10 cellular contexts compared by ENCODE assay signal in the genomic region with DNA sequence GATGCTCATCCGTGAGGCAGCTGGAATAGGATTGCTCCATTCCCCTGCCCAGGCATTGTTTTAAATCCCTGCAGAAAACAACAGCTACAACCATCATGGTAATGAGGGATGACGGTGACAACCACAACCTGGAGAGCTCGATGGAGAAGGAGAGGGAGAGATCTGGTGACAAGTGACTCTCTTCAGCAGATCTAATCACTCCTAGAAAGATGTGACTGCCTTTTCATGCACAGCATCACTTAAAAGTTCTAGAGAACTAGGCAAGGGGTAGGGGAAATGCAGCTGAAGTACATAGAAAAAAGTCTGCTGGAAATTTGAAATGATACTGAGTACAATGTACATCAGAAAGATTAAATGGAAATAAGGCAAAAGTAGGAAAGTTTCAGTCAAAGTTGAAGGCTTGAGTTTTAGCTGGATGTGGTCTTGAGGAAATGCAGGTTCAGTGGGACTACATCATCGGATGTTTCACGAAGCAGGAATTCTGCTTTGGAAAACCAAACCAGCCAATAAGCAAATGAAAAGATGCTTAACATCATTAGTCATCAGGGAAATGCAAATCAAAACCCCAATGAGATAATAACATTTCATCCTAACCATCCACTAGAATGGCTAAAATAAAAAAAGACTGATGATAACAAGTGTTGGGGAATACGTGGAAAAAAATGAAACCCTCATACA. TPM values are rescaled to one million over a fixed set of nuclear protein-coding genes. Genes with fewer than 3 reads are reported as not detected.
DNase-seq lines count a peak whose midpoint lies in the region; ATAC-seq and TF ChIP-seq lines count a peak whose summit lies in the region.
"Had no signal": no experiment of that assay in that cellular context is flagged by ENCODE, and none has a peak within 500 bp of the region (broad histone marks: within the 10 kb centered on the region; RNA-seq: fewer than 3 reads in every experiment).

No MANE protein-coding gene starts in this region.

- WGBS in IMR-90 (ENCODE audit: extremely low coverage in 2 of 2, insufficient read length in 1 of 2), 2 experiments: no CpG with 5 or more reads among the region's 6 CpGs

- no peak overlapping the region for H3K27ac ChIP-seq in CD8-positive, alpha-beta T cell (ENCODE audit: low read depth, low read length)
- H3K27ac ChIP-seq in IMR-90 (ENCODE audit: insufficient read depth, low read length): no peak overlapping the region; the same call in 1 of the 2 replicates
- peak overlapping the region; percentile 50 for H3K27ac ChIP-seq in naive thymus-derived CD4-positive, alpha-beta T cell (ENCODE audit: low read depth, low read length)

- H2BK120ac ChIP-seq in IMR-90 (ENCODE audit: low read depth, low read length): peak overlapping the region; percentile 99

- no peak overlapping the region for H3K4me3 ChIP-seq in CD8-positive, alpha-beta T cell (ENCODE audit: low read depth, low read length)
- no peak overlapping the region for H3K4me3 ChIP-seq in IMR-90 (ENCODE audit: insufficient read depth, low read depth, low read length)
- H3K4me3 ChIP-seq in naive thymus-derived CD4-positive, alpha-beta T cell (ENCODE audit: low read length): no peak overlapping the region
- H3K4me3 ChIP-seq: K562 had no signal

- H3K4me2 ChIP-seq in IMR-90 (ENCODE audit: low read depth, low read length): no peak overlapping the region; the same call in 1 of the 2 replicates

- TF ChIP-seq CTCF in CD8-positive, alpha-beta T cell (IDR thresholded peaks at IDR 0.05): no peak
- no peak for TF ChIP-seq CTCF in IMR-90 (conservative IDR thresholded peaks at IDR 0.05; ENCODE audit: low read depth, low read length)

- peak overlapping the region; percentile 90 for H2BK5ac ChIP-seq in IMR-90 (ENCODE audit: low read depth, low read length, poor library complexity, severe bottlenecking)

- no peaks in the 10 kb centered on the region for H3K27me3 ChIP-seq in CD8-positive, alpha-beta T cell (ENCODE audit: insufficient read depth, low read length)
- no peaks in the 10 kb centered on the region for H3K27me3 ChIP-seq in IMR-90 (ENCODE audit: control insufficient read depth, insufficient read depth, low read length)
- no peaks in the 10 kb centered on the region for H3K27me3 ChIP-seq in naive thymus-derived CD4-positive, alpha-beta T cell (ENCODE audit: control insufficient read depth in 2 of 2, insufficient read depth in 2 of 2, low read length in 2 of 2)

- H3K36me3 ChIP-seq in CD8-positive, alpha-beta T cell (ENCODE audit: insufficient read depth, low read length): no peaks in the 10 kb centered on the region
- no peaks in the 10 kb centered on the region for H3K36me3 ChIP-seq in IMR-90 (ENCODE audit: control insufficient read depth, insufficient read depth, low read length)
- no peaks in the 10 kb centered on the region for H3K36me3 ChIP-seq in naive thymus-derived CD4-positive, alpha-beta T cell (ENCODE audit: control insufficient read depth in 2 of 3, insufficient read depth in 3 of 3, low read length in 3 of 3)

- H3K79me1 ChIP-seq in IMR-90 (ENCODE audit: low read depth in 1 of 2, low read length in 2 of 2): no peaks in the 10 kb centered on the region

- H3K9me3 ChIP-seq in CD8-positive, alpha-beta T cell (ENCODE audit: low read length): no peaks in the 10 kb centered on the region
- no peaks in the 10 kb centered on the region for H3K9me3 ChIP-seq in IMR-90 (ENCODE audit: control insufficient read depth, insufficient read depth, low read length)
- no peaks in the 10 kb centered on the region for H3K9me3 ChIP-seq in naive thymus-derived CD4-positive, alpha-beta T cell (ENCODE audit: control insufficient read depth in 2 of 3, low read length in 3 of 3)

- POLR2A ChIA-PET in CD8-positive, alpha-beta T cell (lab: Charles Lee): interaction anchor here (0.6 to 2.2 kb wide), 3 partner anchors 17 to 180 kb away, joined by 3 to 7 read pairs (median 3); no protein-coding TSS in a partner anchor
- POLR2A ChIA-PET in IMR-90 (lab: Charles Lee; ENCODE audit: unreplicated experiment): interaction anchor here (0.6 kb wide), 1 partner anchor 539 kb away, joined by 4 read pairs; no protein-coding TSS in a partner anchor
- POLR2A ChIA-PET in naive thymus-derived CD4-positive, alpha-beta T cell (lab: Charles Lee): interaction anchor here (0.6 to 1.6 kb wide), 7 partner anchors 9 to 40 kb away, joined by 3 to 6 read pairs (median 4); no protein-coding TSS in a partner anchor

- peak overlapping the region; percentile 65; the same call in 1 of the 2 replicates for H4K5ac ChIP-seq in IMR-90 (ENCODE audit: low read depth, low read length)

- TF ChIP-seq RAD21 in IMR-90 (IDR thresholded peaks at IDR 0.05; ENCODE audit: low read length): no peak

- H3K23ac ChIP-seq in IMR-90 (ENCODE audit: low read depth, low read length): peak overlapping the region; percentile 87

- peak overlapping the region; percentile 80 for H2AFZ ChIP-seq in IMR-90 (replicated peaks; ENCODE audit: low read length, poor library complexity)

- peaks cover 27% of the 10 kb centered on the region for H3K4me1 ChIP-seq in CD8-positive, alpha-beta T cell (ENCODE audit: insufficient read depth, low read length)
- peaks cover 13% of the 10 kb centered on the region for H3K4me1 ChIP-seq in IMR-90 (ENCODE audit: control insufficient read depth, insufficient read depth, low read length)
- H3K4me1 ChIP-seq in naive thymus-derived CD4-positive, alpha-beta T cell (ENCODE audit: control insufficient read depth in 2 of 2, insufficient read depth in 2 of 2, low read length in 2 of 2): peaks cover 33 to 48% of the 10 kb centered on the region in 2 donors

- ATAC-seq in CD8-positive, alpha-beta T cell: no peak
- ATAC-seq in IMR-90 (ENCODE audit: low read depth): peak; percentile 25; the same call in 1 of the 2 replicates
- no peak for ATAC-seq in activated T-helper 17 cell treated with anti-CD3 and anti-CD28 coated beads, Interleukin-2, amount 50 U/mL, for 72 hours (replicated peaks)
- ATAC-seq in naive thymus-derived CD4-positive, alpha-beta T cell: no peak
- ATAC-seq: K562 had no signal

- no peaks in the 10 kb centered on the region for H4K20me1 ChIP-seq in IMR-90 (ENCODE audit: insufficient read depth, low read length)

- peak overlapping the region; percentile 61; the same call in 2 of the 3 replicates for H2BK15ac ChIP-seq in IMR-90 (ENCODE audit: low read depth, low read length)

- dilution Hi-C loops in IMR-90 (cut with HindIII; ENCODE audit: low sequenced_read_pairs, unreplicated experiment): no loop called here

- H4K8ac ChIP-seq in IMR-90 (ENCODE audit: low read depth in 2 of 2, low read length in 2 of 2): peak overlapping the region; percentile 48 to 98; a peak in 3 of 4 replicates

- H3K4me1 Mint-ChIP-seq in CD8-positive, alpha-beta T cell (ENCODE audit: low read depth): peaks cover 46% of the 10 kb centered on the region
- H3K4me1 Mint-ChIP-seq in activated T-helper 17 cell treated with anti-CD3 and anti-CD28 coated beads, Interleukin-2, amount 50 U/mL, for 72 hours: peaks cover 65% of the 10 kb centered on the region
- H3K4me1 Mint-ChIP-seq in naive thymus-derived CD4-positive, alpha-beta T cell: peaks cover 45 to 70% (median 64%) of the 10 kb centered on the region in 7 donors
- peaks cover 17 to 19% of the 10 kb centered on the region in 2 donors for H3K4me1 Mint-ChIP-seq in immature natural killer cell

- peak overlapping the region; percentile 99 for H3K4ac ChIP-seq in IMR-90 (ENCODE audit: low read depth, low read length)

- H3K27ac Mint-ChIP-seq in CD8-positive, alpha-beta T cell: peak overlapping the region; percentile 82
- H3K27ac Mint-ChIP-seq in activated T-helper 17 cell treated with anti-CD3 and anti-CD28 coated beads, Interleukin-2, amount 50 U/mL, for 72 hours: peak overlapping the region; percentile 58
- peak overlapping the region; percentile 39 to 89 (median 83) for H3K27ac Mint-ChIP-seq in naive thymus-derived CD4-positive, alpha-beta T cell
- H3K27ac Mint-ChIP-seq in immature natural killer cell: peak overlapping the region in 2 of 6 donors; percentile 15 to 40

- no peak for DNase-seq in CD8-positive, alpha-beta T cell
- DNase-seq in IMR-90 (peak; percentile 90), dermis blood vessel endothelial cell (no peak), immature natural killer cell (no peak)
- no peak for DNase-seq in naive thymus-derived CD4-positive, alpha-beta T cell
- no peak for DNase-seq in effector CD8-positive, alpha-beta T cell (lab: John Stamatoyannopoulos, UW)
- DNase-seq: NCI-H2227 treated with DMSO at 0.1 percent for 48 hours, SW 1271 had no signal

- in situ Hi-C loops in IMR-90 (cut with MboI; ENCODE audit: low sequenced_read_pairs): no loop called here

- peaks cover 15% of the 10 kb centered on the region for H3K9me1 ChIP-seq in IMR-90 (ENCODE audit: insufficient read depth, low read length)

- no TSS peak for BruUV-seq in IMR-90 (replicated peaks; lab: Mats Ljungman, UMichigan)

- H3K27me3 Mint-ChIP-seq in CD8-positive, alpha-beta T cell (ENCODE audit: low read depth): no peaks in the 10 kb centered on the region
- H3K27me3 Mint-ChIP-seq in activated T-helper 17 cell treated with anti-CD3 and anti-CD28 coated beads, Interleukin-2, amount 50 U/mL, for 72 hours: no peaks in the 10 kb centered on the region
- H3K27me3 Mint-ChIP-seq in naive thymus-derived CD4-positive, alpha-beta T cell: no peaks in the 10 kb centered on the region
- peaks cover 1 to 21% (median 5%) of the 10 kb centered on the region in 3 donors for H3K27me3 Mint-ChIP-seq in immature natural killer cell (ENCODE audit: low read depth in 3 of 3)

- no peaks in the 10 kb centered on the region for H3K36me3 Mint-ChIP-seq in CD8-positive, alpha-beta T cell
- no peaks in the 10 kb centered on the region for H3K36me3 Mint-ChIP-seq in activated T-helper 17 cell treated with anti-CD3 and anti-CD28 coated beads, Interleukin-2, amount 50 U/mL, for 72 hours (ENCODE audit: low read depth)
- peaks cover 0 to 3% (median 0%) of the 10 kb centered on the region in 5 donors for H3K36me3 Mint-ChIP-seq in naive thymus-derived CD4-positive, alpha-beta T cell
- peaks cover 0 to 7% (median 0%) of the 10 kb centered on the region in 3 donors for H3K36me3 Mint-ChIP-seq in immature natural killer cell

- H3K9me3 Mint-ChIP-seq in CD8-positive, alpha-beta T cell: no peaks in the 10 kb centered on the region
- no peaks in the 10 kb centered on the region for H3K9me3 Mint-ChIP-seq in activated T-helper 17 cell treated with anti-CD3 and anti-CD28 coated beads, Interleukin-2, amount 50 U/mL, for 72 hours
- H3K9me3 Mint-ChIP-seq in naive thymus-derived CD4-positive, alpha-beta T cell: no peaks in the 10 kb centered on the region
- no peaks in the 10 kb centered on the region for H3K9me3 Mint-ChIP-seq in immature natural killer cell

- H3K14ac ChIP-seq in IMR-90 (replicated peaks; ENCODE audit: low read depth, low read length): peak overlapping the region; percentile 98

- H3K56ac ChIP-seq in IMR-90 (ENCODE audit: extremely low read depth, insufficient read depth, low read length): peak overlapping the region; percentile 38

- TF ChIP-seq POLR2A in IMR-90 (IDR thresholded peaks at IDR 0.05; ENCODE audit: low read depth, low read length): no peak

- intact Hi-C loops in CD8-positive, alpha-beta T cell (cut with DNase I, micrococcal nuclease): loop anchor here (1.0 to 5.0 kb wide), 5 partner anchors 15 to 261 kb away; partner anchors contain the start of genes APLF (in 1 of the 2) and FBXO48 (in 1 of the 2)
- intact Hi-C loops in IMR-90 (cut with micrococcal nuclease): no loop called here
- intact Hi-C loops in naive thymus-derived CD4-positive, alpha-beta T cell (cut with micrococcal nuclease): loop anchor here (1.0 kb wide), 3 partner anchors 7 to 11 kb away; no protein-coding TSS in a partner anchor

- peak overlapping the region; percentile 3 for H3K4me3 Mint-ChIP-seq in CD8-positive, alpha-beta T cell
- peak overlapping the region; percentile 69 for H3K4me3 Mint-ChIP-seq in activated T-helper 17 cell treated with anti-CD3 and anti-CD28 coated beads, Interleukin-2, amount 50 U/mL, for 72 hours
- H3K4me3 Mint-ChIP-seq in naive thymus-derived CD4-positive, alpha-beta T cell: peak overlapping the region in 8 of 10 donors; percentile 42 to 76 (median 66)
- no peak overlapping the region for H3K4me3 Mint-ChIP-seq in immature natural killer cell

- CTCF ChIA-PET in CD8-positive, alpha-beta T cell (lab: Charles Lee): interaction anchor here (1.1 to 3.7 kb wide), 7 partner anchors 14 to 265 kb away, joined by 3 to 32 read pairs (median 5); no protein-coding TSS in a partner anchor
- CTCF ChIA-PET in IMR-90 (lab: Yijun Ruan, JAX): interaction anchor here (0.7 kb wide), 1 partner anchor 197 kb away, joined by 3 read pairs; no protein-coding TSS in a partner anchor
- CTCF ChIA-PET in naive thymus-derived CD4-positive, alpha-beta T cell (lab: Charles Lee): interaction anchor here (0.8 to 1.3 kb wide), 3 partner anchors 10 to 18 kb away, joined by 3 to 4 read pairs (median 3); no protein-coding TSS in a partner anchor

- H2AK5ac ChIP-seq in IMR-90 (ENCODE audit: low read depth, low read length): peak overlapping the region; percentile 97

- peak overlapping the region; percentile 82; the same call in 1 of the 2 replicates for H3K18ac ChIP-seq in IMR-90 (ENCODE audit: low read depth, low read length)

- peak overlapping the region; percentile 99 for H2BK20ac ChIP-seq in IMR-90 (ENCODE audit: low read depth, low read length)

- peak overlapping the region; percentile 75 for H2AK9ac ChIP-seq in IMR-90 (replicated peaks; ENCODE audit: low read depth, low read length, poor library complexity)

- no peak overlapping the region for H3K9ac ChIP-seq in IMR-90 (ENCODE audit: low read depth, low read length)

- H4K91ac ChIP-seq in IMR-90 (ENCODE audit: insufficient read depth, low read depth, low read length): peak overlapping the region; percentile 94

RNA-seq across cellular contexts. Expression of gene ARHGAP25, which starts 6.8 kb away (rescaled TPM):
- total RNA-seq in CD8-positive, alpha-beta T cell: 10 to 100 TPM; 35.8 to 36.7 TPM
- total RNA-seq in IMR-90 (2012; rRNA removed): 0.28 and 0.36 TPM in 2 replicates
- 0.27 and 0.29 TPM in 2 replicates for polyA plus RNA-seq in IMR-90 (2012; rRNA removed)
- 0.24 and 0.30 TPM in 2 replicates for polyA plus RNA-seq in IMR-90 (2012; cell fraction: cytosol; rRNA removed)
- 0.14 and 0.45 TPM in 2 replicates for polyA plus RNA-seq in IMR-90 (2012; cell fraction: nucleus; rRNA removed; ENCODE audit: low replicate concordance)
- 10 to 100 TPM; 54.0 to 95.9 TPM for total RNA-seq in activated T-helper 17 cell treated with anti-CD3 and anti-CD28 coated beads, Interleukin-2, amount 50 U/mL, for 72 hours
- 100 to 1,000 TPM in 4 of 5 experiments, 10 to 100 TPM in 1; 68.2 to 139 (median 116) TPM for total RNA-seq in naive thymus-derived CD4-positive, alpha-beta T cell
- 100 to 1,000 TPM in 1 of 2 donors, 10 to 100 TPM in 1; 63.3 to 134 TPM for polyA plus RNA-seq in naive thymus-derived CD4-positive, alpha-beta T cell
- 12.1 and 14.3 TPM in 2 replicates for total RNA-seq in dermis blood vessel endothelial cell
- 100 to 1,000 TPM; 107 to 282 (median 117) TPM for polyA plus RNA-seq in immature natural killer cell

Comparison
In these comparisons a context has a peak if more than half of its experiments do, and no peak if none do; other contexts are left out.
1. H3K4me3 Mint-ChIP-seq: peak in CD8-positive, alpha-beta T cell (single experiment), activated T-helper 17 cell treated with anti-CD3 and anti-CD28 coated beads, Interleukin-2, amount 50 U/mL, for 72 hours (single experiment) and naive thymus-derived CD4-positive, alpha-beta T cell (8 of 10); none in immature natural killer cell (0 of 5).